ENCODE assay signal across 1 cellular context in genomic region chr7:77121860-77122681, GRCh38.
A peak's percentile ranks its signal among the peaks of the same experiment; 100 is the strongest.
TF ChIP-seq lines count a peak whose summit lies in the region.

Gene CCDC146, plus strand, starts transcription at chr7:77122615. Its CDS starts 45,054 bp downstream, at chr7:77167669.

TF ChIP-seq in GM12878, 131 proteins besides CTCF, POLR2A, EP300 and RAD21 (continued from another document):
- TF ChIP-seq MXI1 (IDR thresholded peaks at IDR 0.05; ENCODE audit: low read depth, low read length) = 0 out of 2 replicates have a peak, but pooled peaks have one; percentile 42
- 0 out of 2 replicates have a peak, but pooled peaks have one; percentile 17 for TF ChIP-seq POLR2AphosphoS5 (IDR thresholded peaks at IDR 0.05; ENCODE audit: low read length)
- peak; percentile 73; the same call in 1 of the 2 replicates for TF ChIP-seq CHD2 (IDR thresholded peaks at IDR 0.05; ENCODE audit: borderline replicate concordance, low read depth, low read length)
- peak; percentile 11 for TF ChIP-seq FOS (IDR thresholded peaks at IDR 0.05; ENCODE audit: borderline replicate concordance, extremely low read depth, insufficient read length)
- TF ChIP-seq POU2F2 (IDR thresholded peaks at IDR 0.05; ENCODE audit: borderline replicate concordance, low read depth, low read length) = peak; percentile 44; the same call in 1 of the 3 replicates
